Comparison of ENCODE assay signal across 29 cellular contexts in the genomic region with DNA sequence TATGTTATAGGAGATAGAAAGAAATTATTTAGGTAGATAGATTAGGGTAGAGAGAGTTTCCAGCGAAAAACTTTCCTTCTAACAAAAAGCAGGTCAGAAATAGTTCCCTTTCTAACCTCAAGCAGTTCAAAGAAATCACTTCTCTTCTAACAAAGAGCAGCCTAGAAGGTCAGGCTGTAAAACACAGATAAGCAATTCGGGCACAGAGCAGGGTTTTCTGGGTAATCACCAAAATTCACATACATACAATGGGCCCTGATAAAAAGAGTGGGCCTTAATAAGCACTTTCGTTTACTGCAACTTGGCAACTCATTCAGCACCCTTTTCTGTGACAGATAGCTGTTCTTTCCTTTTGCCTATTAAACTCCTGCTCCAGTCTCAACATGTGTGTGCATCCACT.
"Had no signal": no experiment of that assay in that cellular context is flagged by ENCODE, and none has a peak within 500 bp of the region (broad histone marks: within the 10 kb centered on the region; RNA-seq: fewer than 3 reads in every experiment).

No MANE protein-coding gene starts in this region.

- H3K27me3 ChIP-seq: colonic mucosa, tibial artery had no signal

- H3K9me3 Mint-ChIP-seq: activated CD4-positive, alpha-beta memory T cell treated with anti-CD3 and anti-CD28 coated beads, Interleukin-2, amount 10 ng/mL, durations not matched to agents 7 days and 5 days; activated CD4-positive, alpha-beta T cell treated with anti-CD3 and anti-CD28 coated beads, Interleukin-2, amount 10 ng/mL, durations not matched to agents 7 days and 5 days; activated naive CD4-positive, alpha-beta T cell treated with anti-CD3 and anti-CD28 coated beads, Interleukin-2, amount 50 U/mL, for 24 hours; activated naive CD8-positive, alpha-beta T cell treated with anti-CD3 and anti-CD28 coated beads, Interleukin-2, amount 50 U/mL, for 24 hours; activated T-cell treated with anti-CD3 and anti-CD28 coated beads, Interleukin-2, amount 50 U/mL, for 24 hours; activated T-helper 2 cell treated with anti-CD3 and anti-CD28 coated beads, Interferon-gamma antibody, Interleukin-2, Interleukin-4, amounts not matched to agents 10 μg/mL and 5 μg/mL and 100 μg/mL, durations not matched to agents 14 hours and 24 hours and 36 hours; memory B cell; neural crest cell; WTC11 had no signal

- H3K36me3 Mint-ChIP-seq: activated naive CD4-positive, alpha-beta T cell treated with anti-CD3 and anti-CD28 coated beads, Interleukin-2, amount 50 U/mL, for 24 hours; immature natural killer cell; memory B cell; WTC11 had no signal

- H3K27ac Mint-ChIP-seq: activated CD4-positive, alpha-beta memory T cell treated with anti-CD3 and anti-CD28 coated beads, Interleukin-2, amount 10 ng/mL, durations not matched to agents 7 days and 5 days; activated CD4-positive, alpha-beta T cell treated with anti-CD3 and anti-CD28 coated beads, Interleukin-2, amount 10 ng/mL, durations not matched to agents 7 days and 5 days; activated naive CD4-positive, alpha-beta T cell treated with anti-CD3 and anti-CD28 coated beads, Interleukin-2, amount 50 U/mL, for 24 hours; activated naive CD8-positive, alpha-beta T cell treated with anti-CD3 and anti-CD28 coated beads, Interleukin-2, amount 50 U/mL, for 24 hours; activated T-cell treated with anti-CD3 and anti-CD28 coated beads, Interleukin-2, amount 50 U/mL, for 24 hours; activated T-helper 2 cell treated with anti-CD3 and anti-CD28 coated beads, Interferon-gamma antibody, Interleukin-2, Interleukin-4, amounts not matched to agents 10 μg/mL and 5 μg/mL and 100 μg/mL, durations not matched to agents 14 hours and 24 hours and 36 hours; immature natural killer cell; memory B cell; WTC11 had no signal

- H3K4me3 Mint-ChIP-seq: activated CD4-positive, alpha-beta memory T cell treated with anti-CD3 and anti-CD28 coated beads, Interleukin-2, amount 10 ng/mL, durations not matched to agents 7 days and 5 days; activated CD4-positive, alpha-beta T cell treated with anti-CD3 and anti-CD28 coated beads, Interleukin-2, amount 10 ng/mL, durations not matched to agents 7 days and 5 days; activated naive CD4-positive, alpha-beta T cell treated with anti-CD3 and anti-CD28 coated beads, Interleukin-2, amount 50 U/mL, for 24 hours; activated naive CD8-positive, alpha-beta T cell treated with anti-CD3 and anti-CD28 coated beads, Interleukin-2, amount 50 U/mL, for 24 hours; activated T-cell treated with anti-CD3 and anti-CD28 coated beads, Interleukin-2, amount 50 U/mL, for 24 hours; immature natural killer cell; memory B cell; naive thymus-derived CD8-positive, alpha-beta T cell; neural crest cell; WTC11 had no signal

- H3K9me3 ChIP-seq: breast epithelium, colonic mucosa, heart left ventricle, suprapubic skin, tibial artery, upper lobe of right lung had no signal

- H3K4me1 Mint-ChIP-seq: activated CD4-positive, alpha-beta T cell treated with anti-CD3 and anti-CD28 coated beads, Interleukin-2, amount 10 ng/mL, durations not matched to agents 7 days and 5 days; activated naive CD4-positive, alpha-beta T cell treated with anti-CD3 and anti-CD28 coated beads, Interleukin-2, amount 50 U/mL, for 24 hours; activated naive CD8-positive, alpha-beta T cell treated with anti-CD3 and anti-CD28 coated beads, Interleukin-2, amount 50 U/mL, for 24 hours; immature natural killer cell; memory B cell; neural crest cell; WTC11 had no signal

- H3K36me3 ChIP-seq: breast epithelium, colonic mucosa, heart left ventricle, suprapubic skin, tibial artery, upper lobe of right lung had no signal

- H3K4me1 ChIP-seq: breast epithelium, colonic mucosa, heart left ventricle, suprapubic skin, tibial artery, upper lobe of right lung had no signal

- H3K4me3 ChIP-seq: breast epithelium, colonic mucosa, heart left ventricle, suprapubic skin, tibial artery, upper lobe of right lung had no signal

- DNase-seq: activated CD4-positive, alpha-beta memory T cell treated with anti-CD3 and anti-CD28 coated beads, Interleukin-2, amount 10 ng/mL, durations not matched to agents 7 days and 5 days; activated CD4-positive, alpha-beta T cell treated with anti-CD3 and anti-CD28 coated beads for 1 hour; activated CD4-positive, alpha-beta T cell treated with anti-CD3 and anti-CD28 coated beads, Interleukin-2, amount 10 ng/mL, durations not matched to agents 7 days and 5 days; activated CD8-positive, alpha-beta memory T cell treated with anti-CD3 and anti-CD28 coated beads, Interleukin-2, amount 50 U/mL, for 48 hours; activated naive CD8-positive, alpha-beta T cell treated with anti-CD3 and anti-CD28 coated beads, Interleukin-2, amount 50 U/mL, for 24 hours; activated T-cell treated with anti-CD3 and anti-CD28 coated beads, Interleukin-2, amount 50 U/mL, for 24 hours; cerebellar nuclear complex; colonic mucosa; effector CD8-positive, alpha-beta T cell; foreskin fibroblast; heart left ventricle; hypothalamus; immature natural killer cell; kidney; naive thymus-derived CD8-positive, alpha-beta T cell; right cardiac atrium; stimulated activated CD4-positive, alpha-beta T cell treated with anti-CD3 and anti-CD28 coated beads, Interleukin-15, amount 100 ng/mL, for 24 hours; stimulated activated CD4-positive, alpha-beta T cell treated with anti-CD3 and anti-CD28 coated beads, Interleukin-2, amount 100 ng/mL, for 24 hours; stimulated activated naive CD4-positive, alpha-beta T cell; tibial artery; upper lobe of right lung had no signal

- ATAC-seq: activated naive CD8-positive, alpha-beta T cell treated with anti-CD3 and anti-CD28 coated beads, Interleukin-2, amount 50 U/mL, for 24 hours; esophagus mucosa; heart left ventricle; naive thymus-derived CD8-positive, alpha-beta T cell; right cardiac atrium; upper lobe of right lung; WTC11 had no signal

- H3K27ac ChIP-seq: breast epithelium, colonic mucosa, heart left ventricle, suprapubic skin, tibial artery, upper lobe of right lung had no signal
